In the genomic region with DNA sequence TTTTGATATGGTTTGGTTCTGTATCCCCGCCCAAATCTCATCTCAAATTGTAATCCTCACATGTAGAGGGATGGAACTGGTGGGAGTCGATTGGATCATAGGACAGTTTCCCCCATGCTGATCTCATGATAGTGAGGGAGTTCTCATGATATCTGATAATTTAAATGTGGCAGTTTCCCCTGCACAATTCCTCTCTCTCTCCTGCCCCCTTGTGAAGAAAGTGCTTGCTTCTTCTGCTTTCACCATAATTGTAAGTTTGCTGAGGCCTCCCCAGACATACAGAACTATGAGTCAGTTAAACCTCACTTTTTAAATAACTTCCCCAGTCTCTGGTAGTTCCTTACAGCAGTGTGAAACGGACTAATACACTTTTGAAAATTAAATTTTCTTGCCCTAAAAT, we compare ENCODE assay signal across 20 cellular contexts. TPM values are rescaled to one million over a fixed set of nuclear protein-coding genes. Genes with fewer than 3 reads are reported as not detected.
DNase-seq lines count a peak whose midpoint lies in the region; ATAC-seq and TF ChIP-seq lines count a peak whose summit lies in the region.
"Had no signal": no experiment of that assay in that cellular context is flagged by ENCODE, and none has a peak within 500 bp of the region (broad histone marks: within the 10 kb centered on the region; RNA-seq: fewer than 3 reads in every experiment).

No MANE protein-coding gene starts in this region.

- no peaks in the 10 kb centered on the region for H3K4me1 Mint-ChIP-seq in neural progenitor cell
- H3K4me1 Mint-ChIP-seq: naive thymus-derived CD8-positive, alpha-beta T cell had no signal

- H2BK5ac ChIP-seq in neuronal stem cell (ENCODE audit: low read length), result no peak overlapping the region

- H2AFZ ChIP-seq in neural progenitor cell (replicated peaks) (no peak overlapping the region), neuronal stem cell (ENCODE audit: low read length) (no peak overlapping the region)

- H3K14ac ChIP-seq in neuronal stem cell (ENCODE audit: low read length), result no peak overlapping the region

- H3K27ac ChIP-seq in WERI-Rb-1 (no peak overlapping the region), neural progenitor cell (no peak overlapping the region), neuronal stem cell (replicated peaks; ENCODE audit: low read length) (no peak overlapping the region), uterus (no peak overlapping the region)
- H3K27ac ChIP-seq: spleen had no signal

- in situ Hi-C loops in KBM-7 (cut with MboI; ENCODE audit: low pct_unique_long_range_greater_than_20kb, low sequenced_read_pairs), result no loop called here

- H2BK120ac ChIP-seq in neuronal stem cell (ENCODE audit: low read depth, low read length), result no peak overlapping the region

- no peaks in the 10 kb centered on the region for H4K20me1 ChIP-seq in neural progenitor cell (ENCODE audit: low read depth)

- no peak overlapping the region for H3K4me3 ChIP-seq in WERI-Rb-1 (ENCODE audit: low read depth, low read length)
- no peak overlapping the region for H3K4me3 ChIP-seq in neural progenitor cell
- H3K4me3 ChIP-seq in neuronal stem cell (ENCODE audit: low read length in 2 of 2), result no peak overlapping the region
- H3K4me3 ChIP-seq in uterus, result no peak overlapping the region
- H3K4me3 ChIP-seq: lung, spleen had no signal

- H3K79me2 ChIP-seq in neural progenitor cell (ENCODE audit: low read depth), result no peaks in the 10 kb centered on the region

- H4K8ac ChIP-seq in neuronal stem cell (ENCODE audit: low read depth, low read length), result no peak overlapping the region

- no peaks in the 10 kb centered on the region for H3K36me3 Mint-ChIP-seq in neural progenitor cell
- H3K36me3 Mint-ChIP-seq: activated naive CD4-positive, alpha-beta T cell treated with anti-CD3 and anti-CD28 coated beads, Interleukin-2, amount 50 U/mL, for 72 hours; naive thymus-derived CD8-positive, alpha-beta T cell had no signal

- intact Hi-C loops in uterus (cut with DNase I; ENCODE audit: low total_unique reads), result no loop called here

- no peak for TF ChIP-seq POLR2A in uterus (IDR thresholded peaks at IDR 0.05)

- TF ChIP-seq CTCF in WERI-Rb-1 (IDR thresholded peaks at IDR 0.05; ENCODE audit: low read depth, low read length) (0 out of 2 replicates have a peak, but pooled peaks have one; percentile 3), neural progenitor cell (IDR thresholded peaks at IDR 0.05) (peak; percentile 37), uterus (IDR thresholded peaks at IDR 0.05) (no peak)

- DNase-seq in KBM-7, result peak; percentile 1
- DNase-seq in NCI-H69 (lab: John Stamatoyannopoulos, UW), result peak; percentile 35
- DNase-seq in WERI-Rb-1, result no peak
- DNase-seq in neural progenitor cell (ENCODE audit: low spot score), result no peak
- DNase-seq in neuronal stem cell (ENCODE audit: low spot score), result no peak
- no peak for DNase-seq in uterus
- DNase-seq: activated CD8-positive, alpha-beta T cell treated with anti-CD3 and anti-CD28 coated beads for 36 hours; activated T-cell treated with anti-CD3 and anti-CD28 coated beads, Interleukin-2, amount 50 U/mL, for 4 hours; Caco-2; cortex of kidney; naive thymus-derived CD8-positive, alpha-beta T cell; NCI-H187 treated with DMSO at 0.1 percent for 48 hours; spleen had no signal

- H3K23ac ChIP-seq in neuronal stem cell (ENCODE audit: low read depth, low read length, poor library complexity), result no peak overlapping the region

- H3K9ac ChIP-seq in neural progenitor cell (no peak overlapping the region), neuronal stem cell (ENCODE audit: low read depth, low read length, poor library complexity) (no peak overlapping the region)

- WGBS in neuronal stem cell (ENCODE audit: extremely low coverage in 2 of 2, insufficient read length in 2 of 2, insufficient replicate concordance in 1 of 2), 2 donors, result no CpG with 5 or more reads among the region's 3 CpGs

- no peaks in the 10 kb centered on the region for H3F3A ChIP-seq in neural progenitor cell (ENCODE audit: low read depth)

- H3K4me1 ChIP-seq in neural progenitor cell (no peaks in the 10 kb centered on the region), neuronal stem cell (ENCODE audit: control insufficient read depth in 2 of 2, insufficient read depth in 1 of 2, low read depth in 1 of 2, low read length in 2 of 2) (no peaks in the 10 kb centered on the region), uterus (no peaks in the 10 kb centered on the region)
- H3K4me1 ChIP-seq: Caco-2, spleen had no signal

- H3K18ac ChIP-seq in neuronal stem cell (ENCODE audit: low read length), result no peak overlapping the region

- H3K27me3 ChIP-seq in WERI-Rb-1 (ENCODE audit: insufficient read depth, low read depth, severe bottlenecking) (no peaks in the 10 kb centered on the region), neural progenitor cell (no peaks in the 10 kb centered on the region), neuronal stem cell (ENCODE audit: control insufficient read depth in 3 of 3, insufficient read depth in 3 of 3, low read depth in 1 of 3, low read length in 3 of 3) (no peaks in the 10 kb centered on the region), uterus (no peaks in the 10 kb centered on the region)
- H3K27me3 ChIP-seq: spleen had no signal

- no peak overlapping the region for H3K4ac ChIP-seq in neuronal stem cell (ENCODE audit: low read length)

- no peaks in the 10 kb centered on the region for H3K9me3 Mint-ChIP-seq in neural progenitor cell
- H3K9me3 Mint-ChIP-seq: activated CD8-positive, alpha-beta T cell treated with anti-CD3 and anti-CD28 coated beads for 36 hours had no signal

- H3K27ac Mint-ChIP-seq in neural progenitor cell, result no peak overlapping the region
- H3K27ac Mint-ChIP-seq: activated CD8-positive, alpha-beta T cell treated with anti-CD3 and anti-CD28 coated beads for 36 hours; activated naive CD4-positive, alpha-beta T cell treated with anti-CD3 and anti-CD28 coated beads, Interleukin-2, amount 50 U/mL, for 72 hours; naive thymus-derived CD8-positive, alpha-beta T cell had no signal

- no peaks in the 10 kb centered on the region for H3K9me3 ChIP-seq in WERI-Rb-1 (ENCODE audit: severe bottlenecking)
- H3K9me3 ChIP-seq in neural progenitor cell (ENCODE audit: low read depth), result no peaks in the 10 kb centered on the region
- H3K9me3 ChIP-seq in neuronal stem cell (replicated peaks in 1 of 2; ENCODE audit: control insufficient read depth in 2 of 2, insufficient read depth in 1 of 2, low read depth in 1 of 2, low read length in 2 of 2), result no peaks in the 10 kb centered on the region
- H3K9me3 ChIP-seq in uterus, result no peaks in the 10 kb centered on the region
- H3K9me3 ChIP-seq: Caco-2, spleen had no signal

- H3K79me1 ChIP-seq in neuronal stem cell (ENCODE audit: low read depth, low read length), result no peaks in the 10 kb centered on the region

- H2BK12ac ChIP-seq in neuronal stem cell (ENCODE audit: low read length), result no peak overlapping the region

- H3K4me2 ChIP-seq in neural progenitor cell (no peak overlapping the region), neuronal stem cell (ENCODE audit: insufficient read depth, low read length, poor library complexity, severe bottlenecking) (no peak overlapping the region)

- H2BK15ac ChIP-seq in neuronal stem cell (ENCODE audit: low read length), result no peak overlapping the region

- H4K91ac ChIP-seq in neuronal stem cell (ENCODE audit: low read depth, low read length, poor library complexity), result no peak overlapping the region

- no peak for ATAC-seq in GM21786 (IDR thresholded peaks at IDR 0.05; ENCODE audit: unreplicated experiment)
- ATAC-seq: activated CD8-positive, alpha-beta T cell treated with anti-CD3 and anti-CD28 coated beads for 36 hours; activated naive CD4-positive, alpha-beta T cell treated with anti-CD3 and anti-CD28 coated beads, Interleukin-2, amount 50 U/mL, for 72 hours; activated T-cell treated with anti-CD3 and anti-CD28 coated beads, Interleukin-2, amount 50 U/mL, for 4 hours; naive thymus-derived CD8-positive, alpha-beta T cell; SK-N-SH treated with all-trans-retinoic acid at 6 μM for 48 hours had no signal

- no peak overlapping the region for H2AK5ac ChIP-seq in neuronal stem cell (ENCODE audit: low read depth, low read length)

- no peak overlapping the region for H3K4me3 Mint-ChIP-seq in neural progenitor cell
- H3K4me3 Mint-ChIP-seq: activated CD8-positive, alpha-beta T cell treated with anti-CD3 and anti-CD28 coated beads for 36 hours; activated T-cell treated with anti-CD3 and anti-CD28 coated beads, Interleukin-2, amount 50 U/mL, for 4 hours; naive thymus-derived CD8-positive, alpha-beta T cell had no signal

- H3K36me3 ChIP-seq in WERI-Rb-1, result no peaks in the 10 kb centered on the region
- H3K36me3 ChIP-seq in neural progenitor cell, result no peaks in the 10 kb centered on the region
- no peaks in the 10 kb centered on the region for H3K36me3 ChIP-seq in neuronal stem cell (replicated peaks in 1 of 2; ENCODE audit: control insufficient read depth in 2 of 2, insufficient read depth in 2 of 2, low read length in 2 of 2)
- H3K36me3 ChIP-seq in uterus, result no peaks in the 10 kb centered on the region
- H3K36me3 ChIP-seq: spleen had no signal

- no peaks in the 10 kb centered on the region for H3K27me3 Mint-ChIP-seq in neural progenitor cell (ENCODE audit: insufficient read depth, low read depth)
- H3K27me3 Mint-ChIP-seq: activated CD8-positive, alpha-beta T cell treated with anti-CD3 and anti-CD28 coated beads for 36 hours had no signal

RNA-seq across cellular contexts. Expression of gene KCNJ3, which starts 12.3 kb away (rescaled TPM):
- total RNA-seq in neural progenitor cell (ENCODE audit: low replicate concordance), result 0.26 and 0.77 TPM in 2 replicates
- 0.49 TPM for polyA plus RNA-seq in neuronal stem cell (2013, experiment 1 of 2)
- 0.37 TPM for polyA plus RNA-seq in neuronal stem cell (2013, experiment 2 of 2)
- total RNA-seq in uterus, result under 1 TPM in 2 of 4 donors, not detected in 2; 0.69 to 0.91 TPM
- total RNA-seq: activated CD8-positive, alpha-beta T cell treated with anti-CD3 and anti-CD28 coated beads for 36 hours; activated naive CD4-positive, alpha-beta T cell treated with anti-CD3 and anti-CD28 coated beads, Interleukin-2, amount 50 U/mL, for 72 hours; activated T-cell treated with anti-CD3 and anti-CD28 coated beads, Interleukin-2, amount 50 U/mL, for 4 hours; Caco-2; G401; naive thymus-derived CD8-positive, alpha-beta T cell; NCI-H460; OCI-LY7 had no signal
- polyA plus RNA-seq: naive thymus-derived CD8-positive, alpha-beta T cell had no signal

Comparison
In these comparisons a context has a peak if more than half of its experiments do, and no peak if none do; other contexts are left out.
1. DNase-seq: peak in KBM-7 (single experiment) and NCI-H69 (single experiment); none in WERI-Rb-1 (single experiment), neural progenitor cell (single experiment), neuronal stem cell (single experiment) and uterus (0 of 2).
2. CTCF ChIP-seq: peak in WERI-Rb-1 (single experiment) and neural progenitor cell (single experiment); none in uterus (0 of 4).